ENCODE assay signal across 23 cellular contexts in the genomic region with DNA sequence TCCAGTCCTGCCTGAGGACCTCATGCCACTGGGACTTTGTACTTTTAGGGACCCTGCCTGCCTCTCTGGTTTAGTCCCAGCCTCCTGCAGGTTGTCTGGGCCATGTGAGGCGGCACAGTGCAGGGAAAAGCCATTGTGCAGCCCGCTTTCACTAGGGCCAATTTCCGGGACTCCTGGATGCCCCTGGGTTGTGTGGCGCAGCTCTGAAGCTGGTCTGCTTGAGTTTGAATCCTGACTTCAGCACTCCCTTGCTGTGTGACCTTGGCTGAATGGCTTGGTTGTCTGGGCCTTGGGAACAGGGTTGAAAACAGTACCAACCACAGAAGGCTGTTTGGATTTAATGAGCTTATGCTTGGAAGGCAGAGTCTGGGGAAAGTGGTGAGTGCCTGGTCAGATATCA. TPM values are rescaled to one million over a fixed set of nuclear protein-coding genes. Genes with fewer than 3 reads are reported as not detected.
DNase-seq lines count a peak whose midpoint lies in the region; ATAC-seq, FAIRE-seq and TF ChIP-seq lines count a peak whose summit lies in the region.
"Had no signal": no experiment of that assay in that cellular context is flagged by ENCODE, and none has a peak within 500 bp of the region (broad histone marks: within the 10 kb centered on the region; RNA-seq: fewer than 3 reads in every experiment).

No MANE protein-coding gene starts in this region.

- H3K9me3 ChIP-seq in CD8-positive, alpha-beta T cell (ENCODE audit: low read length) = no peaks in the 10 kb centered on the region
- H3K9me3 ChIP-seq: upper lobe of left lung had no signal

- POLR2A ChIA-PET in activated CD4-positive, alpha-beta memory T cell treated with anti-CD3 and anti-CD28 coated beads, Interleukin-2, amount 10 ng/mL, durations not matched to agents 7 days and 5 days (lab: Charles Lee) = interaction anchor here (1.1 to 4.5 kb wide), 3 partner anchors 8 to 180 kb away, joined by 3 to 140 read pairs (median 20); partner anchors contain the start of genes RAD54L2 and TEX264
- POLR2A ChIA-PET in activated CD4-positive, alpha-beta memory T cell treated with anti-CD3 and anti-CD28 coated beads for 36 hours (lab: Charles Lee) = no interaction called here
- POLR2A ChIA-PET in CD8-positive, alpha-beta T cell (lab: Charles Lee) = no interaction called here

- ATAC-seq in CD8-positive, alpha-beta T cell = no peak
- ATAC-seq in natural killer cell (no peak), HG02642 (IDR thresholded peaks at IDR 0.05; ENCODE audit: poor library complexity, unreplicated experiment) (no peak)
- ATAC-seq: HCT116 had no signal

- CTCF ChIA-PET in activated CD4-positive, alpha-beta memory T cell treated with anti-CD3 and anti-CD28 coated beads, Interleukin-2, amount 10 ng/mL, durations not matched to agents 7 days and 5 days (lab: Charles Lee) = interaction anchor here (6.8 to 10.3 kb wide), 2 partner anchors 7 to 178 kb away, joined by 175 to 256 read pairs; partner anchors contain the start of genes DCAF1 and TEX264
- CTCF ChIA-PET in activated CD4-positive, alpha-beta memory T cell treated with anti-CD3 and anti-CD28 coated beads for 36 hours (lab: Charles Lee) = interaction anchor here (0.9 to 7.3 kb wide), 3 partner anchors 9 to 178 kb away, joined by 3 to 202 read pairs (median 168); partner anchors contain the start of genes DCAF1 and TEX264
- CTCF ChIA-PET in CD8-positive, alpha-beta T cell (lab: Charles Lee) = interaction anchor here (0.9 to 8.1 kb wide), 5 partner anchors 9 to 289 kb away, joined by 3 to 163 read pairs (median 49); partner anchors contain the start of genes DCAF1 and TEX264

- no peak overlapping the region for H3K4me3 ChIP-seq in CD8-positive, alpha-beta T cell (ENCODE audit: low read depth, low read length)
- H3K4me3 ChIP-seq: cardiac muscle cell, dorsolateral prefrontal cortex, upper lobe of left lung had no signal

- intact Hi-C loops in activated CD4-positive, alpha-beta memory T cell treated with anti-CD3 and anti-CD28 coated beads for 36 hours (cut with micrococcal nuclease) = loop anchor here (10.0 kb wide), 2 partner anchors 265 to 295 kb away; partner anchors contain the start of genes ABHD14A, ABHD14B, PARP3 and RRP9
- intact Hi-C loops in CD8-positive, alpha-beta T cell (cut with DNase I, micrococcal nuclease) = loop anchor here in 1 of 2 experiments (10.0 kb wide), 1 partner anchor 1315 kb away; no protein-coding TSS in a partner anchor
- intact Hi-C loops in natural killer cell (cut with micrococcal nuclease) = no loop called here

- peaks cover 88% of the 10 kb centered on the region for H3K4me1 ChIP-seq in CD8-positive, alpha-beta T cell (ENCODE audit: insufficient read depth, low read length)

- H3K9me3 Mint-ChIP-seq in activated CD4-positive, alpha-beta memory T cell treated with anti-CD3 and anti-CD28 coated beads, Interleukin-2, amount 10 ng/mL, durations not matched to agents 7 days and 5 days = no peaks in the 10 kb centered on the region
- H3K9me3 Mint-ChIP-seq in activated CD4-positive, alpha-beta memory T cell treated with anti-CD3 and anti-CD28 coated beads for 36 hours = no peaks in the 10 kb centered on the region
- no peaks in the 10 kb centered on the region for H3K9me3 Mint-ChIP-seq in CD8-positive, alpha-beta T cell
- no peaks in the 10 kb centered on the region for H3K9me3 Mint-ChIP-seq in activated naive CD8-positive, alpha-beta T cell (ENCODE audit: low read depth)
- H3K9me3 Mint-ChIP-seq in natural killer cell = no peaks in the 10 kb centered on the region
- H3K9me3 Mint-ChIP-seq: nephron progenitor cell had no signal

- FAIRE-seq in H54 (lab: Jason Lieb, UNC) = no peak

- no peak for TF ChIP-seq CTCF in CD8-positive, alpha-beta T cell (IDR thresholded peaks at IDR 0.05)
- no peak for TF ChIP-seq CTCF in natural killer cell (IDR thresholded peaks at IDR 0.05)

- H3K27ac Mint-ChIP-seq in activated CD4-positive, alpha-beta memory T cell treated with anti-CD3 and anti-CD28 coated beads, Interleukin-2, amount 10 ng/mL, durations not matched to agents 7 days and 5 days = peak overlapping the region; percentile 75
- no peak overlapping the region for H3K27ac Mint-ChIP-seq in activated CD4-positive, alpha-beta memory T cell treated with anti-CD3 and anti-CD28 coated beads for 36 hours
- H3K27ac Mint-ChIP-seq in CD8-positive, alpha-beta T cell = peak overlapping the region; percentile 27
- peak overlapping the region; percentile 68 for H3K27ac Mint-ChIP-seq in activated naive CD8-positive, alpha-beta T cell
- peak overlapping the region; percentile 81 for H3K27ac Mint-ChIP-seq in natural killer cell
- H3K27ac Mint-ChIP-seq: nephron progenitor cell had no signal

- DNase-seq in activated CD4-positive, alpha-beta memory T cell treated with anti-CD3 and anti-CD28 coated beads, Interleukin-2, amount 10 ng/mL, durations not matched to agents 7 days and 5 days = no peak
- DNase-seq in activated CD4-positive, alpha-beta memory T cell treated with anti-CD3 and anti-CD28 coated beads for 36 hours = no peak
- no peak for DNase-seq in CD8-positive, alpha-beta T cell
- DNase-seq in natural killer cell (no peak), NCI-H524 treated with DMSO at 0.1 percent for 48 hours (lab: John Stamatoyannopoulos, UW) (no peak), H54 (ENCODE audit: insufficient read length, low spot score) (no peak)
- DNase-seq: activated CD8-positive, alpha-beta memory T cell treated with anti-CD3 and anti-CD28 coated beads, Interleukin-2, amount 50 U/mL, for 4 hours; amniotic stem cell; DMS53; dorsolateral prefrontal cortex; erythroblast; foreskin melanocyte; kidney glomerular epithelial cell; mesendoderm; NCI-H82; nephron progenitor cell; upper lobe of left lung had no signal

- H3K27ac ChIP-seq in CD8-positive, alpha-beta T cell (ENCODE audit: low read depth, low read length) = no peak overlapping the region
- H3K27ac ChIP-seq: C4-2B, cardiac muscle cell had no signal

- no peaks in the 10 kb centered on the region for H3K27me3 Mint-ChIP-seq in activated CD4-positive, alpha-beta memory T cell treated with anti-CD3 and anti-CD28 coated beads, Interleukin-2, amount 10 ng/mL, durations not matched to agents 7 days and 5 days
- no peaks in the 10 kb centered on the region for H3K27me3 Mint-ChIP-seq in activated CD4-positive, alpha-beta memory T cell treated with anti-CD3 and anti-CD28 coated beads for 36 hours
- no peaks in the 10 kb centered on the region for H3K27me3 Mint-ChIP-seq in CD8-positive, alpha-beta T cell (ENCODE audit: low read depth)
- H3K27me3 Mint-ChIP-seq in activated naive CD8-positive, alpha-beta T cell = no peaks in the 10 kb centered on the region
- H3K27me3 Mint-ChIP-seq in natural killer cell (ENCODE audit: low read depth in 2 of 2) = no peaks in the 10 kb centered on the region

- H3K27me3 ChIP-seq in CD8-positive, alpha-beta T cell (ENCODE audit: insufficient read depth, low read length) = no peaks in the 10 kb centered on the region
- H3K27me3 ChIP-seq: cardiac muscle cell, dorsolateral prefrontal cortex, upper lobe of left lung had no signal

- no peak overlapping the region for H3K4me3 Mint-ChIP-seq in activated CD4-positive, alpha-beta memory T cell treated with anti-CD3 and anti-CD28 coated beads, Interleukin-2, amount 10 ng/mL, durations not matched to agents 7 days and 5 days
- H3K4me3 Mint-ChIP-seq in activated CD4-positive, alpha-beta memory T cell treated with anti-CD3 and anti-CD28 coated beads for 36 hours = no peak overlapping the region
- no peak overlapping the region for H3K4me3 Mint-ChIP-seq in CD8-positive, alpha-beta T cell
- H3K4me3 Mint-ChIP-seq in activated naive CD8-positive, alpha-beta T cell = no peak overlapping the region
- no peak overlapping the region for H3K4me3 Mint-ChIP-seq in natural killer cell
- H3K4me3 Mint-ChIP-seq: nephron progenitor cell had no signal

- H3K36me3 Mint-ChIP-seq in activated CD4-positive, alpha-beta memory T cell treated with anti-CD3 and anti-CD28 coated beads, Interleukin-2, amount 10 ng/mL, durations not matched to agents 7 days and 5 days (ENCODE audit: low read depth) = peaks cover 65% of the 10 kb centered on the region
- H3K36me3 Mint-ChIP-seq in activated CD4-positive, alpha-beta memory T cell treated with anti-CD3 and anti-CD28 coated beads for 36 hours = peaks cover 17% of the 10 kb centered on the region
- H3K36me3 Mint-ChIP-seq in CD8-positive, alpha-beta T cell = peaks cover 51% of the 10 kb centered on the region
- peaks cover 10% of the 10 kb centered on the region for H3K36me3 Mint-ChIP-seq in activated naive CD8-positive, alpha-beta T cell
- peaks cover 7% of the 10 kb centered on the region for H3K36me3 Mint-ChIP-seq in natural killer cell

- peaks cover 99% of the 10 kb centered on the region for H3K4me1 Mint-ChIP-seq in activated CD4-positive, alpha-beta memory T cell treated with anti-CD3 and anti-CD28 coated beads, Interleukin-2, amount 10 ng/mL, durations not matched to agents 7 days and 5 days
- H3K4me1 Mint-ChIP-seq in activated CD4-positive, alpha-beta memory T cell treated with anti-CD3 and anti-CD28 coated beads for 36 hours (ENCODE audit: low read depth) = peaks cover 79% of the 10 kb centered on the region
- H3K4me1 Mint-ChIP-seq in CD8-positive, alpha-beta T cell (ENCODE audit: low read depth) = peaks cover 91% of the 10 kb centered on the region
- H3K4me1 Mint-ChIP-seq in activated naive CD8-positive, alpha-beta T cell (ENCODE audit: low read depth) = peaks cover 89% of the 10 kb centered on the region
- peaks cover 65 to 84% of the 10 kb centered on the region in 2 donors for H3K4me1 Mint-ChIP-seq in natural killer cell

- H3K36me3 ChIP-seq in CD8-positive, alpha-beta T cell (ENCODE audit: insufficient read depth, low read length) = peaks cover 9% of the 10 kb centered on the region

- TF ChIP-seq POLR2A in H54 (IDR thresholded peaks at IDR 0.05; ENCODE audit: low read depth, low read length) = no peak

RNA-seq across cellular contexts. Expression of gene TEX264, which starts 8.3 kb away (rescaled TPM):
- total RNA-seq in activated CD4-positive, alpha-beta memory T cell treated with anti-CD3 and anti-CD28 coated beads, Interleukin-2, amount 10 ng/mL, durations not matched to agents 7 days and 5 days = 100 to 1,000 TPM; 103 to 108 TPM
- 10 to 100 TPM; 44.9 to 45.2 TPM for total RNA-seq in activated CD4-positive, alpha-beta memory T cell treated with anti-CD3 and anti-CD28 coated beads for 36 hours
- total RNA-seq in CD8-positive, alpha-beta T cell = 10 to 100 TPM; 18.7 to 21.0 TPM
- total RNA-seq in natural killer cell = 10 to 100 TPM; 41.1 to 46.8 (median 45.4) TPM

RNA-seq across cellular contexts. Expression of gene GRM2, which starts 27.6 kb away (rescaled TPM):
- total RNA-seq in activated CD4-positive, alpha-beta memory T cell treated with anti-CD3 and anti-CD28 coated beads, Interleukin-2, amount 10 ng/mL, durations not matched to agents 7 days and 5 days = 1 to 10 TPM; 1.7 to 2.4 TPM
- total RNA-seq in activated CD4-positive, alpha-beta memory T cell treated with anti-CD3 and anti-CD28 coated beads for 36 hours = under 1 TPM; 0.22 to 0.29 TPM
- total RNA-seq in CD8-positive, alpha-beta T cell = 1 to 10 TPM; 3.9 to 5.4 TPM
- 1 to 10 TPM; 5.6 to 8.0 (median 7.4) TPM for total RNA-seq in natural killer cell
- total RNA-seq: SK-MEL-5 had no signal
